14 cellular contexts compared by ENCODE assay signal in the genomic region with DNA sequence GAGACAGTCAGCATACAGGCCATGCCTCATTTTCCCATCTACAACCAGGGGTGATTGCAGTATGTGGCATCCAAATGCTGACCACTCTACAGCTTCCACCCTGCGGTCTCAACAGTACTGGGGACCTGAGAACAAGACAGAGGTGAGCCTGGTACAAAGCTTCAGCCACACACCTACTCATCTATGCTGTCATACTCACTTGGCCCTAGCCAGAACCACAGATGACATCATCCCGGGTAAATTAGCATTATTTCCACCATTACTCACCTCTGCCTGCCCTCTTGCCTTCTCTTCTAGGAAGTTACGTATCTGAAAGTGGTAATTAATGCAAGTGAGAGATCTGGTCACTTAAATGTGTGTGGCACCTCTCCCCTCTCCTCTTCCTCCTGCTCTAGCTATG.
DNase-seq lines count a peak whose midpoint lies in the region; ATAC-seq and TF ChIP-seq lines count a peak whose summit lies in the region.
"Had no signal": no experiment of that assay in that cellular context is flagged by ENCODE, and none has a peak within 500 bp of the region (broad histone marks: within the 10 kb centered on the region; RNA-seq: fewer than 3 reads in every experiment).

No MANE protein-coding gene starts in this region.

- no peaks in the 10 kb centered on the region for H3K9me3 ChIP-seq in stomach
- H3K9me3 ChIP-seq: suprapubic skin had no signal

- 78 to 93% (median 90%) methylated on average over 3 of the region's 3 CpGs for WGBS in stomach, 5 donors

- TF ChIP-seq POLR2A in stomach (IDR thresholded peaks at IDR 0.05): no peak

- H3K27me3 Mint-ChIP-seq in HFFc6 (ENCODE audit: insufficient read depth): peaks cover 3% of the 10 kb centered on the region

- H3K4me3 ChIP-seq in astrocyte of the cerebellum (ENCODE audit: low read depth, low read length): no peak overlapping the region
- no peak overlapping the region for H3K4me3 ChIP-seq in stomach
- H3K4me3 ChIP-seq: suprapubic skin had no signal

- H3K27me3 ChIP-seq in stomach: no peaks in the 10 kb centered on the region
- H3K27me3 ChIP-seq: suprapubic skin had no signal

- ATAC-seq in Right ventricle myocardium superior (ENCODE audit: poor library complexity): no peak
- ATAC-seq: T-helper 17 cell had no signal

- no peak overlapping the region for H3K27ac Mint-ChIP-seq in HFFc6
- H3K27ac Mint-ChIP-seq: T-helper 17 cell had no signal

- TF ChIP-seq CTCF in HFFc6 (IDR thresholded peaks at IDR 0.05): no peak
- TF ChIP-seq CTCF in astrocyte of the cerebellum (IDR thresholded peaks at IDR 0.05; ENCODE audit: low read depth, low read length, missing control alignments): no peak
- no peak for TF ChIP-seq CTCF in stomach (IDR thresholded peaks at IDR 0.05)

- DNase-seq in Daoy (ENCODE audit: low read depth) (peak; percentile 75), HFFc6 (peak; percentile 48), astrocyte of the cerebellum (ENCODE audit: low read depth) (peak; percentile 50), kidney tubule cell (ENCODE audit: low spot score) (peak; percentile 87), OCI-M2 (lab: John Stamatoyannopoulos, UW; ENCODE audit: unreplicated experiment) (no peak), NOMO-1 (lab: John Stamatoyannopoulos, UW; ENCODE audit: unreplicated experiment in 2 of 2) (no peak), stomach (no peak), Right ventricle myocardium superior (no peak)
- DNase-seq: H7, NCI-H1694, retina, T-helper 17 cell had no signal

- in situ Hi-C loops in astrocyte of the cerebellum (cut with HindIII; ENCODE audit: low sequenced_read_pairs): no loop called here

- H3K36me3 ChIP-seq in stomach: no peaks in the 10 kb centered on the region
- H3K36me3 ChIP-seq: suprapubic skin had no signal

- H3K27ac ChIP-seq in stomach: no peak overlapping the region
- H3K27ac ChIP-seq: epithelial cell of prostate, suprapubic skin had no signal

- H3K4me3 Mint-ChIP-seq in HFFc6: no peak overlapping the region
- H3K4me3 Mint-ChIP-seq: T-helper 17 cell had no signal

- H3K4me1 Mint-ChIP-seq in HFFc6 (ENCODE audit: low read depth): peaks cover 32% of the 10 kb centered on the region
- H3K4me1 Mint-ChIP-seq: T-helper 17 cell had no signal

- no peaks in the 10 kb centered on the region for H3K36me3 Mint-ChIP-seq in HFFc6 (ENCODE audit: low read depth)

- no peaks in the 10 kb centered on the region for H3K9me3 Mint-ChIP-seq in HFFc6

- intact Hi-C loops in stomach (cut with DNase I; ENCODE audit: low total_unique reads) (no loop called here), Right ventricle myocardium superior (cut with DNase I) (no loop called here)

- H3K4me1 ChIP-seq in stomach: no peaks in the 10 kb centered on the region
- H3K4me1 ChIP-seq: suprapubic skin had no signal

- TF ChIP-seq EP300 in stomach (IDR thresholded peaks at IDR 0.05): no peak

Comparison
In these comparisons a context has a peak if more than half of its experiments do, and no peak if none do; other contexts are left out.
1. DNase-seq: peak in Daoy (single experiment), HFFc6 (single experiment), astrocyte of the cerebellum (single experiment) and kidney tubule cell (single experiment); none in OCI-M2 (single experiment), NOMO-1 (0 of 2), stomach (single experiment) and Right ventricle myocardium superior (single experiment).